In the genomic region with DNA sequence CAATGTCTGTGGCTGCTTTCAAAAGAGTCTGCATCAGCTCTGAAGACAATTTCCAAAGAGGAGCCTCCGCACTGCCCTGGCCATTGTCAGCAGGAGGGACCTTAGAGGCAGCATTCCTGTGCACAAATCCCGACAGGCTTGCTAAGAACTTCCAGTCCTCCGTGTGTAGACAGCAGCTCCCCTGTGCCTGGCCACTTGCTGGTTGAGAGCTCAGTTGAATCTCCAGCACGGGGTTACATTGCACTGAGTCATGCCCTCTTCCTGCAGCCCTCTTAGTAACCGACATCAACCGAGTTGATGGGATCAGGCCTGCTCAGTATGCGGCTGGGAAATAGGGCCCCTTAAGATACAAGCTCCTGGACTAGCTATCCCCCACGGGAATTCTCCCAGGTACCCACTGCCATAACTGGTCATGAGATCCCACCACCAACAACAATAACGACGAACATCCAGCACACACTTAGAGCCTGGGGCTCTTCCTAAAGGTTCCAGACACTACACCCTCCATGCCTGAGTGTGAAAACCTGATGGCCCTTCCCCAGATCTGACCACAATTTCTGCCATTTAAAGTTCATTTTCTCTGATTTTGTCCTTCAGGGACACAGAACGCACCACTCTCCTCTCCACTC, we compare ENCODE assay signal across 8 cellular contexts. TPM values are rescaled to one million over a fixed set of nuclear protein-coding genes. Genes with fewer than 3 reads are reported as not detected.
DNase-seq lines count a peak whose midpoint lies in the region; ATAC-seq and TF ChIP-seq lines count a peak whose summit lies in the region.

No MANE protein-coding gene starts in this region.

- in situ Hi-C loops in mammary epithelial cell (cut with MboI; ENCODE audit: low sequenced_read_pairs in 2 of 2): loop anchor here (5.0 to 25.0 kb wide), 4 partner anchors 75 to 635 kb away; a partner anchor contains a TSS

- H2AFZ ChIP-seq in mammary epithelial cell (ENCODE audit: low read depth, low read length): peak overlapping the region; percentile 90

- H3K36me3 ChIP-seq in mammary epithelial cell (ENCODE audit: insufficient read depth, low read length): no peaks in the 10 kb centered on the region

- no peaks in the 10 kb centered on the region for H3K79me2 ChIP-seq in mammary epithelial cell (ENCODE audit: insufficient read depth, low read length)

- no peaks in the 10 kb centered on the region for H3K36me3 Mint-ChIP-seq in natural killer cell treated with Interleukin-12 subunit alpha and Interleukin-12 subunit beta and Interleukin-15 and Interleukin-18, amount 100 ng/mL, for 72 hours

- H3K4me1 ChIP-seq in mammary epithelial cell (ENCODE audit: insufficient read depth, low read length): peaks cover 3% of the 10 kb centered on the region

- no peak overlapping the region for H3K4me3 ChIP-seq in mammary epithelial cell (replicated peaks in 1 of 3; ENCODE audit: insufficient read depth in 1 of 3, low read depth in 2 of 3, low read length in 3 of 3)

- TF ChIP-seq CTCF in mammary epithelial cell (conservative IDR thresholded peaks at IDR 0.05 in 1 of 2, IDR thresholded peaks at IDR 0.05 in 1 of 2; ENCODE audit: extremely low read depth in 1 of 2, insufficient read depth in 1 of 2, low read depth in 1 of 2, low read length in 2 of 2): no peak

- peak overlapping the region; percentile 91 for H3K4me3 Mint-ChIP-seq in natural killer cell treated with Interleukin-12 subunit alpha and Interleukin-12 subunit beta and Interleukin-15 and Interleukin-18, amount 100 ng/mL, for 72 hours

- no TSS peak for BruUV-seq in mammary epithelial cell (replicated peaks; lab: Mats Ljungman, UMichigan)

- H4K20me1 ChIP-seq in mammary epithelial cell (ENCODE audit: insufficient read depth, low read length): no peaks in the 10 kb centered on the region

- dilution Hi-C loops in mammary epithelial cell (cut with HindIII; ENCODE audit: low sequenced_read_pairs): no loop called here

- no peak overlapping the region for H3K4me2 ChIP-seq in mammary epithelial cell (ENCODE audit: insufficient read depth, low read depth, low read length)

- no peak overlapping the region for H3K27ac ChIP-seq in mammary epithelial cell (ENCODE audit: insufficient read depth, low read depth, low read length)

- no peaks in the 10 kb centered on the region for H3K9me3 Mint-ChIP-seq in natural killer cell treated with Interleukin-12 subunit alpha and Interleukin-12 subunit beta and Interleukin-15 and Interleukin-18, amount 100 ng/mL, for 72 hours

- peaks cover 1% of the 10 kb centered on the region for H3K27me3 ChIP-seq in mammary epithelial cell (ENCODE audit: insufficient read depth, low read length)

- peaks cover 11 to 12% of the 10 kb centered on the region in 2 donors for H3K27me3 Mint-ChIP-seq in natural killer cell treated with Interleukin-12 subunit alpha and Interleukin-12 subunit beta and Interleukin-15 and Interleukin-18, amount 100 ng/mL, for 72 hours

- ATAC-seq in natural killer cell treated with Interleukin-12 subunit alpha and Interleukin-12 subunit beta and Interleukin-15 and Interleukin-18, amount 100 ng/mL, for 72 hours: peak; percentile 70 to 81
- ATAC-seq in GM21526 (IDR thresholded peaks at IDR 0.05; ENCODE audit: low FRiP score, unreplicated experiment) (no peak), HG03378 (IDR thresholded peaks at IDR 0.05; ENCODE audit: unreplicated experiment) (no peak), GM19035 (IDR thresholded peaks at IDR 0.05; ENCODE audit: unreplicated experiment) (no peak)

- WGBS in mammary epithelial cell (ENCODE audit: low coverage, missing lambda C conversion rate): 70% methylated on average over 11 of the region's 11 CpGs

- H3K9me3 ChIP-seq in mammary epithelial cell (replicated peaks; ENCODE audit: insufficient read depth, low read length): no peaks in the 10 kb centered on the region

- H3K4me1 Mint-ChIP-seq in natural killer cell treated with Interleukin-12 subunit alpha and Interleukin-12 subunit beta and Interleukin-15 and Interleukin-18, amount 100 ng/mL, for 72 hours (ENCODE audit: low read depth in 2 of 2): peaks cover 22 to 25% of the 10 kb centered on the region in 2 donors

- intact Hi-C loops in mammary epithelial cell (cut with micrococcal nuclease): loop anchor here (1.0 to 2.0 kb wide), 5 partner anchors 76 to 643 kb away; no protein-coding TSS in a partner anchor

- CTCF ChIA-PET in mammary epithelial cell (lab: Charles Lee; ENCODE audit: low non-redundant PET): interaction anchor here (1.0 kb wide), 1 partner anchor 76 kb away, joined by 3 read pairs; no protein-coding TSS in a partner anchor

- peak overlapping the region; percentile 79 to 91 for H3K27ac Mint-ChIP-seq in natural killer cell treated with Interleukin-12 subunit alpha and Interleukin-12 subunit beta and Interleukin-15 and Interleukin-18, amount 100 ng/mL, for 72 hours

- H3K9ac ChIP-seq in mammary epithelial cell (ENCODE audit: insufficient read depth, low read length): no peak overlapping the region

- DNase-seq in DMS114 treated with DMSO at 0.1 percent for 48 hours (lab: John Stamatoyannopoulos, UW; ENCODE audit: unreplicated experiment) (peak; percentile 7), NCI-H226 (peak; percentile 44), mammary epithelial cell (no peak), NCI-H128 (lab: John Stamatoyannopoulos, UW; ENCODE audit: unreplicated experiment) (no peak)
- DNase-seq in natural killer cell treated with Interleukin-12 subunit alpha and Interleukin-12 subunit beta and Interleukin-15 and Interleukin-18, amount 100 ng/mL, for 72 hours (ENCODE audit: low spot score): no peak

RNA-seq across cellular contexts. Expression of a gene that starts 12.0 kb away (rescaled TPM):
- 1 to 10 TPM in 1 of 2 donors, not detected in 1; 1.3 TPM for total RNA-seq in mammary epithelial cell
- 0.03 TPM for polyA plus RNA-seq in mammary epithelial cell
- not detected for polyA minus RNA-seq in mammary epithelial cell
- total RNA-seq in natural killer cell treated with Interleukin-12 subunit alpha and Interleukin-12 subunit beta and Interleukin-15 and Interleukin-18, amount 100 ng/mL, for 72 hours: 1 to 10 TPM; 6.5 to 7.2 TPM

RNA-seq across cellular contexts. Expression of a gene that starts 30.8 kb away (rescaled TPM):
- under 1 TPM in 1 of 2 donors, not detected in 1; 0.83 TPM for total RNA-seq in mammary epithelial cell
- polyA plus RNA-seq in mammary epithelial cell: 0.18 TPM
- 1.7 TPM for polyA minus RNA-seq in mammary epithelial cell
- under 1 TPM in 1 of 2 donors, not detected in 1; 0.88 TPM for total RNA-seq in natural killer cell treated with Interleukin-12 subunit alpha and Interleukin-12 subunit beta and Interleukin-15 and Interleukin-18, amount 100 ng/mL, for 72 hours

RNA-seq across cellular contexts. Expression of a gene that starts 47.0 kb away (rescaled TPM):
- 10 to 100 TPM; 30.0 to 61.6 TPM for total RNA-seq in mammary epithelial cell
- 59.6 TPM for polyA plus RNA-seq in mammary epithelial cell
- 146 TPM for polyA minus RNA-seq in mammary epithelial cell
- total RNA-seq in natural killer cell treated with Interleukin-12 subunit alpha and Interleukin-12 subunit beta and Interleukin-15 and Interleukin-18, amount 100 ng/mL, for 72 hours: 10 to 100 TPM; 76.0 to 83.5 TPM

RNA-seq across cellular contexts. Expression of a gene that starts 47.3 kb away (rescaled TPM):
- total RNA-seq in mammary epithelial cell: under 1 TPM in 1 of 2 donors, not detected in 1; 0.67 TPM
- not detected for polyA plus RNA-seq in mammary epithelial cell
- polyA minus RNA-seq in mammary epithelial cell: not detected
- 10 to 100 TPM in 1 of 2 donors, 1 to 10 TPM in 1; 8.4 to 15.8 TPM for total RNA-seq in natural killer cell treated with Interleukin-12 subunit alpha and Interleukin-12 subunit beta and Interleukin-15 and Interleukin-18, amount 100 ng/mL, for 72 hours

Comparison
In these comparisons a context has a peak if more than half of its experiments do, and no peak if none do; other contexts are left out.
1. DNase-seq: peak in DMS114 treated with DMSO at 0.1 percent for 48 hours (single experiment) and NCI-H226 (single experiment); none in mammary epithelial cell (single experiment), natural killer cell treated with Interleukin-12 subunit alpha and Interleukin-12 subunit beta and Interleukin-15 and Interleukin-18, amount 100 ng/mL, for 72 hours (single experiment) and NCI-H128 (single experiment).
2. ATAC-seq: peak in natural killer cell treated with Interleukin-12 subunit alpha and Interleukin-12 subunit beta and Interleukin-15 and Interleukin-18, amount 100 ng/mL, for 72 hours (2 of 2); none in GM21526 (single experiment), HG03378 (single experiment) and GM19035 (single experiment).